Comparison of ENCODE assay signal across 28 cellular contexts in genomic region chr1:91038582-91038981, GRCh38.
"Had no signal": no experiment of that assay in that cellular context is flagged by ENCODE, and none has a peak within 500 bp of the region (broad histone marks: within the 10 kb centered on the region; RNA-seq: fewer than 3 reads in every experiment).

No MANE protein-coding gene starts in this region.

- H3K4me3 ChIP-seq: heart right ventricle, left lung, lung, mucosa of descending colon, pancreas, prostate gland, sigmoid colon, spleen, transverse colon, upper lobe of left lung, vagina had no signal

- H3K9me3 ChIP-seq: mucosa of descending colon, pancreas, prostate gland, transverse colon, vagina had no signal

- DNase-seq: heart right ventricle; hippocampal formation; kidney glomerular epithelial cell; left colon; left lung; mesendoderm; midbrain; mucosa of descending colon; naive thymus-derived CD4-positive, alpha-beta T cell; nucleus accumbens; pancreas; posterior cingulate gyrus; retina; right cardiac atrium; sigmoid colon; small intestine; spleen; stimulated activated CD4-positive, alpha-beta T cell treated with anti-CD3 and anti-CD28 coated beads, Interleukin-4, amount 100 ng/mL, for 24 hours; stimulated activated naive CD4-positive, alpha-beta T cell treated with Interleukin-2 at 50 U/mL for 16 hours; stimulated activated naive CD8-positive, alpha-beta T cell treated with anti-CD3 and anti-CD28 coated beads, Interleukin-15, amount 100 ng/mL, for 72 hours; substantia nigra; transverse colon; upper lobe of left lung had no signal

- H3K27ac ChIP-seq: heart right ventricle, left lung, pancreas, prostate gland, sigmoid colon, spleen, transverse colon, upper lobe of left lung, vagina had no signal

- H3K4me1 ChIP-seq: heart right ventricle, left lung, prostate gland, spleen, upper lobe of left lung, vagina had no signal

- ATAC-seq: heart right ventricle; left colon; left lung; naive thymus-derived CD4-positive, alpha-beta T cell; natural killer cell treated with Interleukin-12 subunit alpha and Interleukin-12 subunit beta and Interleukin-15 and Interleukin-18, amount 100 ng/mL, for 72 hours; pancreas; right cardiac atrium; stimulated activated effector memory CD8-positive, alpha-beta T cell treated with anti-CD3 and anti-CD28 coated beads, Interleukin-12 subunit alpha, Interleukin-12 subunit beta, amount 100 ng/mL, for 72 hours; stimulated activated naive CD8-positive, alpha-beta T cell treated with anti-CD3 and anti-CD28 coated beads, Interleukin-15, amount 100 ng/mL, for 72 hours had no signal

- H3K27me3 ChIP-seq: left lung, pancreas, sigmoid colon, transverse colon, upper lobe of left lung, vagina had no signal

- H3K36me3 ChIP-seq: heart right ventricle, left lung, pancreas, prostate gland, sigmoid colon, spleen, transverse colon, upper lobe of left lung, vagina had no signal
